ENCODE assay signal across 8 cellular contexts in the genomic region with DNA sequence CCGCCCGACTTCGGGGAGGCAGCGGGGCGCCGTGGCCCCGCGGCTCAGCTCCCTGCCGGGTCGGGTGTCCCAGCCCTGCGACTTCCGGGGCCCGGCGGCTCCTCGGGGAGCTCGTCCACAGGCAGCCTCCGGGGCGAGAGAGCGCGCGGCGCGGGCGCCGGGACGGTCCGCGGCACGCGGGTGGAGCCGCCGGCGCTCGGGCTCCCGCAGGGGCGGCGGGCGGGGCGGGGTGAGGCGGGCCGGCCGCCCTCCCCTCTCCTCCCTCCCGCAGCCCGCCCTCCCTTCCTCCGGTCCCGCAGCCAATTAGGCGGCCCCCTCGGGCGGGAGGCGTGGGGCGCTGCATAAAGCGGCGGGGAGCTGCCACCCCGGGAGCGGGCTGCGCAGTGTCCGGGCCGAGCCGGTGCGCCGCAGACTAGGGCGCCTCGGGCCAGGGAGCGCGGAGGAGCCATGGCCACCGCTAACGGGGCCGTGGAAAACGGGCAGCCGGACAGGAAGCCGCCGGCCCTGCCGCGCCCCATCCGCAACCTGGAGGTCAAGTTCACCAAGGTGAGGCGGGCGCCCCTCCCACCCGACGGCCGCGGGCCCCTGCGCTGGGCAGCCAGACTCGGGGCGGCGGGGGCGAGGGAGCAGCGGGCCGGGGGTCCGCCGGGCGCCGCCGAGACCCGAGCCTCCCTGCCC. TPM values are rescaled to one million over a fixed set of nuclear protein-coding genes. Genes with fewer than 3 reads are reported as not detected.
DNase-seq lines count a peak whose midpoint lies in the region; ATAC-seq and TF ChIP-seq lines count a peak whose summit lies in the region.
"Had no signal": no experiment of that assay in that cellular context is flagged by ENCODE, and none has a peak within 500 bp of the region (broad histone marks: within the 10 kb centered on the region; RNA-seq: fewer than 3 reads in every experiment).

A gene (plus strand): TSS at position 371 of the 678 bp plus-strand sequence. CDS start 77 bp downstream, at position 448.

- H3K9me3 Mint-ChIP-seq in activated naive CD8-positive, alpha-beta T cell treated with anti-CD3 and anti-CD28 coated beads, Interleukin-2, amount 10 ng/mL, durations not matched to agents 7 days and 5 days: no peaks in the 10 kb centered on the region

- H3K27me3 ChIP-seq in HL-60 (ENCODE audit: insufficient read depth, poor library complexity, severe bottlenecking) (peaks cover 50% of the 10 kb centered on the region), hepatocyte (peaks cover 78% of the 10 kb centered on the region), skeletal muscle satellite cell (ENCODE audit: control insufficient read depth, insufficient read depth, low read length) (peaks cover 16% of the 10 kb centered on the region)

- peak within 1 kb of the TSS; percentile 52 for H3K4me3 Mint-ChIP-seq in activated naive CD8-positive, alpha-beta T cell treated with anti-CD3 and anti-CD28 coated beads, Interleukin-2, amount 10 ng/mL, durations not matched to agents 7 days and 5 days

- no peaks in the 10 kb centered on the region for H3K36me3 ChIP-seq in hepatocyte (replicated peaks; ENCODE audit: insufficient read depth, low read depth)
- H3K36me3 ChIP-seq in skeletal muscle satellite cell (ENCODE audit: insufficient read depth, low read length): no peaks in the 10 kb centered on the region

- POLR2A ChIA-PET in activated naive CD8-positive, alpha-beta T cell treated with anti-CD3 and anti-CD28 coated beads, Interleukin-2, amount 10 ng/mL, durations not matched to agents 7 days and 5 days (lab: Charles Lee): no interaction called here

- H3K27ac ChIP-seq in HL-60 (replicated peaks) (no peak within 1 kb of the TSS), hepatocyte (no peak within 1 kb of the TSS)

- WGBS in hepatocyte (ENCODE audit: low lambda C conversion rate, missing lambda C conversion rate): 7% methylated on average over 3 of the region's 94 CpGs

- H3K4me2 ChIP-seq in hepatocyte (peak within 1 kb of the TSS; percentile 90), skeletal muscle satellite cell (ENCODE audit: low read length) (peak within 1 kb of the TSS; percentile 86)

- H4K20me1 ChIP-seq in hepatocyte (ENCODE audit: insufficient read depth, poor library complexity, severe bottlenecking): no peaks in the 10 kb centered on the region

- peak within 1 kb of the TSS; percentile 38 for H3K4me3 ChIP-seq in HL-60 (replicated peaks; ENCODE audit: insufficient read depth, low read length)
- peak within 1 kb of the TSS; percentile 29 for H3K4me3 ChIP-seq in hepatocyte
- peak within 1 kb of the TSS; percentile 73 for H3K4me3 ChIP-seq in skeletal muscle satellite cell (ENCODE audit: low read length)

- peak within 1 kb of the TSS; percentile 58 for H2AFZ ChIP-seq in hepatocyte

- H3K9ac ChIP-seq in skeletal muscle satellite cell (ENCODE audit: low read depth, low read length): peak within 1 kb of the TSS; percentile 58

- peaks cover 3% of the 10 kb centered on the region for H3K4me1 ChIP-seq in hepatocyte (ENCODE audit: insufficient read depth)
- H3K4me1 ChIP-seq in skeletal muscle satellite cell (ENCODE audit: control insufficient read depth, insufficient read depth, low read length): no peaks in the 10 kb centered on the region

- DNase-seq in HL-60 (ENCODE audit: low read depth in 1 of 2, low spot score in 1 of 2) (peak in 1 of 2 experiments; percentile 33), hepatocyte (ENCODE audit: low spot score) (no peak), mucosa of gallbladder (ENCODE audit: low spot score) (no peak)
- DNase-seq in activated naive CD8-positive, alpha-beta T cell treated with anti-CD3 and anti-CD28 coated beads, Interleukin-2, amount 10 ng/mL, durations not matched to agents 7 days and 5 days: peak; percentile 50

- no peaks in the 10 kb centered on the region for H3K9me2 ChIP-seq in hepatocyte (replicated peaks; ENCODE audit: insufficient read depth)

- H3K9me3 ChIP-seq in hepatocyte (ENCODE audit: low read depth) (no peaks in the 10 kb centered on the region), skeletal muscle satellite cell (replicated peaks; ENCODE audit: low read length) (no peaks in the 10 kb centered on the region)

- no peak within 1 kb of the TSS for H3K27ac Mint-ChIP-seq in activated naive CD8-positive, alpha-beta T cell treated with anti-CD3 and anti-CD28 coated beads, Interleukin-2, amount 10 ng/mL, durations not matched to agents 7 days and 5 days

- no peaks in the 10 kb centered on the region for H3K79me2 ChIP-seq in hepatocyte

- peaks cover 1% of the 10 kb centered on the region for H3K4me1 Mint-ChIP-seq in activated naive CD8-positive, alpha-beta T cell treated with anti-CD3 and anti-CD28 coated beads, Interleukin-2, amount 10 ng/mL, durations not matched to agents 7 days and 5 days

- TF ChIP-seq CTCF in HL-60 (IDR thresholded peaks at IDR 0.05; ENCODE audit: insufficient read depth, low read length): no peak
- no peak for TF ChIP-seq CTCF in hepatocyte (IDR thresholded peaks at IDR 0.05; ENCODE audit: poor library complexity)

- no peaks in the 10 kb centered on the region for H3K36me3 Mint-ChIP-seq in activated naive CD8-positive, alpha-beta T cell treated with anti-CD3 and anti-CD28 coated beads, Interleukin-2, amount 10 ng/mL, durations not matched to agents 7 days and 5 days

- peaks cover 71% of the 10 kb centered on the region for H3K27me3 Mint-ChIP-seq in activated naive CD8-positive, alpha-beta T cell treated with anti-CD3 and anti-CD28 coated beads, Interleukin-2, amount 10 ng/mL, durations not matched to agents 7 days and 5 days

- ATAC-seq in GM18502 (IDR thresholded peaks at IDR 0.05; ENCODE audit: poor library complexity, unreplicated experiment) (peak; percentile 59), HG03139 (IDR thresholded peaks at IDR 0.05; ENCODE audit: unreplicated experiment) (no peak)
- ATAC-seq in activated naive CD8-positive, alpha-beta T cell treated with anti-CD3 and anti-CD28 coated beads, Interleukin-2, amount 10 ng/mL, durations not matched to agents 7 days and 5 days (ENCODE audit: low read depth): peak; percentile 64

RNA-seq across cellular contexts. Expression of the gene that starts here (rescaled TPM):
- not detected for total RNA-seq in activated naive CD8-positive, alpha-beta T cell treated with anti-CD3 and anti-CD28 coated beads, Interleukin-2, amount 10 ng/mL, durations not matched to agents 7 days and 5 days
- total RNA-seq in hepatocyte: 11.7 and 20.5 TPM in 2 replicates
- 4.9 and 6.8 TPM in 2 replicates for polyA plus RNA-seq in hepatocyte
- 118 and 290 TPM in 2 replicates for total RNA-seq in skeletal muscle satellite cell (2012; rRNA removed)
- 2.1 TPM for total RNA-seq in mucosa of gallbladder
- total RNA-seq: activated CD8-positive, alpha-beta memory T cell treated with anti-CD3 and anti-CD28 coated beads for 36 hours had no signal

Comparison
In these comparisons a context has a peak if more than half of its experiments do, and no peak if none do; other contexts are left out.
1. Peak in DNase-seq and ATAC-seq in activated naive CD8-positive, alpha-beta T cell treated with anti-CD3 and anti-CD28 coated beads, Interleukin-2, amount 10 ng/mL, durations not matched to agents 7 days and 5 days; RNA of the gene not detected or under 1 TPM.